ENCODE assay signal across 19 cellular contexts in genomic region chr6:105364243-105364642, GRCh38. TPM values are rescaled to one million over a fixed set of nuclear protein-coding genes. Genes with fewer than 3 reads are reported as not detected.
A peak's percentile ranks its signal among the peaks of the same experiment; 100 is the strongest.
DNase-seq lines count a peak whose midpoint lies in the region; ATAC-seq, FAIRE-seq and TF ChIP-seq lines count a peak whose summit lies in the region.
"Had no signal": no experiment of that assay in that cellular context is flagged by ENCODE, and none has a peak within 500 bp of the region (broad histone marks: within the 10 kb centered on the region; RNA-seq: fewer than 3 reads in every experiment).

No MANE protein-coding gene starts in this region.

- no TSS peak for BruUV-seq in endothelial cell of umbilical vein (replicated peaks; lab: Mats Ljungman, UMichigan)

- peaks cover 15% of the 10 kb centered on the region for H3K4me1 Mint-ChIP-seq in T-helper 17 cell

- intact Hi-C loops in endothelial cell of umbilical vein (cut with micrococcal nuclease) (loop anchor here (5.0 kb wide), 1 partner anchor 227 kb away; a partner anchor contains a TSS), spleen (cut with DNase I; ENCODE audit: low total_unique reads) (no loop called here)

- H3K4me3 ChIP-seq in endothelial cell of umbilical vein (replicated peaks in 1 of 3; ENCODE audit: insufficient read depth in 1 of 3, low read depth in 1 of 3, low read length in 3 of 3) (no peak overlapping the region), spleen (no peak overlapping the region)
- H3K4me3 ChIP-seq: cardiac muscle cell, left ventricle myocardium inferior, SJCRH30 had no signal

- ATAC-seq in T-helper 17 cell = no peak
- ATAC-seq: activated CD8-positive, alpha-beta memory T cell treated with anti-CD3 and anti-CD28 coated beads, Interleukin-2, amount 10 ng/mL, durations not matched to agents 7 days and 5 days; naive thymus-derived CD8-positive, alpha-beta T cell; sciatic nerve; stimulated activated naive CD8-positive, alpha-beta T cell treated with anti-CD3 and anti-CD28 coated beads, Interleukin-15, Interleukin-2, amounts not matched to agents 100 U/mL and 50 U/mL, for 24 hours had no signal

- no peak for TF ChIP-seq POLR2A in endothelial cell of umbilical vein (IDR thresholded peaks at IDR 0.05; ENCODE audit: low read depth, low read length)
- TF ChIP-seq POLR2A in spleen (IDR thresholded peaks at IDR 0.05) = no peak

- POLR2A ChIA-PET in endothelial cell of umbilical vein (lab: Charles Lee) = interaction anchor here (1.1 kb wide), 1 partner anchor 10 kb away, joined by 3 read pairs; no protein-coding TSS in a partner anchor

- no peak overlapping the region for H3K9ac ChIP-seq in endothelial cell of umbilical vein (replicated peaks; ENCODE audit: extremely low read depth, insufficient read depth, low read length)

- H3K4me1 ChIP-seq in endothelial cell of umbilical vein (ENCODE audit: control insufficient read depth, extremely low read depth, insufficient read depth, low read length) = peaks cover 20% of the 10 kb centered on the region
- H3K4me1 ChIP-seq in spleen = peaks cover 0 to 15% (median 2%) of the 10 kb centered on the region in 6 donors

- no peaks in the 10 kb centered on the region for H3K79me2 ChIP-seq in endothelial cell of umbilical vein (ENCODE audit: control insufficient read depth, insufficient read depth, low read length)

- CTCF ChIA-PET in endothelial cell of umbilical vein (lab: Charles Lee) = interaction anchor here (1.0 to 7.0 kb wide), 17 partner anchors 9 to 287 kb away, joined by 3 to 160 read pairs (median 9); partner anchors contain the start of gene PREP

- whole genome bisulfite sequencing in spleen, 5 donors = 62 to 83% (median 70%) methylated on average over 11 of the region's 11 CpGs

- no peaks in the 10 kb centered on the region for H3K9me1 ChIP-seq in endothelial cell of umbilical vein (replicated peaks; ENCODE audit: control insufficient read depth, extremely low read depth, insufficient read depth, low read length)

- dilution Hi-C loops in endothelial cell of umbilical vein (cut with MboI; ENCODE audit: extremely low pct_ligation_motif_present, low sequenced_read_pairs) = no loop called here

- TF ChIP-seq CTCF in endothelial cell of umbilical vein (IDR thresholded peaks at IDR 0.05; ENCODE audit: extremely low read depth in 1 of 2, insufficient read depth in 1 of 2, low read depth in 1 of 2, low read length in 2 of 2) = no peak
- TF ChIP-seq CTCF in spleen (IDR thresholded peaks at IDR 0.05 in 8 of 11, conservative IDR thresholded peaks at IDR 0.05 in 3 of 11) = no peak

- H4K20me1 ChIP-seq in endothelial cell of umbilical vein (replicated peaks; ENCODE audit: control insufficient read depth, extremely low read depth, insufficient read depth, low read length) = no peaks in the 10 kb centered on the region

- DNase-seq in COLO829 (ENCODE audit: low spot score) (peak; percentile 40), T-helper 17 cell (no peak), endothelial cell of umbilical vein (ENCODE audit: low read depth, low spot score) (peak; percentile 18), occipital lobe (lab: John Stamatoyannopoulos, UW) (peak; percentile 54), AG08395 (ENCODE audit: low spot score) (no peak), spleen (no peak), amniotic stem cell (lab: John Stamatoyannopoulos, UW) (no peak), iPS-NIHi11 (ENCODE audit: low spot score) (no peak)
- DNase-seq: activated CD8-positive, alpha-beta memory T cell treated with anti-CD3 and anti-CD28 coated beads, Interleukin-2, amount 10 ng/mL, durations not matched to agents 7 days and 5 days; activated naive CD4-positive, alpha-beta T cell; GOT3; hippocampal formation; left ventricle myocardium inferior; naive thymus-derived CD8-positive, alpha-beta T cell; SJCRH30; stimulated activated naive CD8-positive, alpha-beta T cell treated with anti-CD3 and anti-CD28 coated beads, Interleukin-15, Interleukin-2, amounts not matched to agents 100 U/mL and 50 U/mL, for 24 hours had no signal

- no peaks in the 10 kb centered on the region for H3K27me3 Mint-ChIP-seq in T-helper 17 cell
- H3K27me3 Mint-ChIP-seq: activated CD8-positive, alpha-beta memory T cell treated with anti-CD3 and anti-CD28 coated beads, Interleukin-2, amount 10 ng/mL, durations not matched to agents 7 days and 5 days; naive thymus-derived CD8-positive, alpha-beta T cell had no signal

- H3K9me3 ChIP-seq in T-helper 17 cell (ENCODE audit: control insufficient read depth, low read length, poor library complexity, severe bottlenecking) = no peaks in the 10 kb centered on the region
- H3K9me3 ChIP-seq in endothelial cell of umbilical vein (replicated peaks; ENCODE audit: control insufficient read depth, insufficient read depth, low read length) = no peaks in the 10 kb centered on the region
- no peaks in the 10 kb centered on the region for H3K9me3 ChIP-seq in spleen
- H3K9me3 ChIP-seq: left ventricle myocardium inferior, SJCRH30 had no signal

- H3K4me2 ChIP-seq in endothelial cell of umbilical vein (ENCODE audit: insufficient read depth, low read length) = peak overlapping the region; percentile 3

- no peak overlapping the region for H2AFZ ChIP-seq in endothelial cell of umbilical vein (ENCODE audit: low read depth, low read length)

- peak overlapping the region; percentile 73 for H3K27ac Mint-ChIP-seq in T-helper 17 cell
- H3K27ac Mint-ChIP-seq: activated CD8-positive, alpha-beta memory T cell treated with anti-CD3 and anti-CD28 coated beads, Interleukin-2, amount 10 ng/mL, durations not matched to agents 7 days and 5 days had no signal

- peak; percentile 18 for FAIRE-seq in endothelial cell of umbilical vein (lab: Jason Lieb, UNC)

- H3K36me3 Mint-ChIP-seq in T-helper 17 cell (ENCODE audit: low read depth) = peaks cover 7% of the 10 kb centered on the region

- H3K27me3 ChIP-seq in endothelial cell of umbilical vein (ENCODE audit: control insufficient read depth in 2 of 2, insufficient read depth in 2 of 2, low read length in 2 of 2) (no peaks in the 10 kb centered on the region), spleen (replicated peaks in 1 of 7) (no peaks in the 10 kb centered on the region)
- H3K27me3 ChIP-seq: cardiac muscle cell, SJCRH30 had no signal

- peaks cover 2 to 5% of the 10 kb centered on the region in 2 experiments for H3K36me3 ChIP-seq in endothelial cell of umbilical vein (ENCODE audit: control insufficient read depth in 2 of 2, extremely low read depth in 1 of 2, insufficient read depth in 2 of 2, low read length in 2 of 2)
- H3K36me3 ChIP-seq in spleen = peaks cover 0 to 98% (median 24%) of the 10 kb centered on the region in 6 donors

- H3K27ac ChIP-seq in endothelial cell of umbilical vein (ENCODE audit: insufficient read depth, low read depth, low read length) = no peak overlapping the region
- no peak overlapping the region for H3K27ac ChIP-seq in spleen
- H3K27ac ChIP-seq: cardiac muscle cell, left ventricle myocardium inferior, VCaP had no signal

- H3K4me3 Mint-ChIP-seq in T-helper 17 cell = no peak overlapping the region
- H3K4me3 Mint-ChIP-seq: activated CD8-positive, alpha-beta memory T cell treated with anti-CD3 and anti-CD28 coated beads, Interleukin-2, amount 10 ng/mL, durations not matched to agents 7 days and 5 days; naive thymus-derived CD8-positive, alpha-beta T cell had no signal

TF ChIP-seq in endothelial cell of umbilical vein, 7 proteins besides CTCF, POLR2A, EP300 and RAD21:
- TF ChIP-seq GATA2 (IDR thresholded peaks at IDR 0.05; ENCODE audit: insufficient read depth, insufficient read length, low read depth, low read length) (no peak), EZH2 (IDR thresholded peaks at IDR 0.05; ENCODE audit: borderline replicate concordance, low read depth, low read length, severe bottlenecking) (no peak), POLR2AphosphoS5 (IDR thresholded peaks at IDR 0.05; ENCODE audit: insufficient read depth, low read depth, low read length) (no peak), MYC (IDR thresholded peaks at IDR 0.05; ENCODE audit: low read depth, low read length) (no peak), FOS (IDR thresholded peaks at IDR 0.05; ENCODE audit: borderline replicate concordance, insufficient read depth, low read length) (no peak), MAX (IDR thresholded peaks at IDR 0.05; ENCODE audit: insufficient read depth, insufficient read length) (no peak), JUN (IDR thresholded peaks at IDR 0.05; ENCODE audit: borderline replicate concordance, insufficient read depth, insufficient read length, low read depth) (no peak)

RNA-seq across cellular contexts. Expression of gene PREP, which starts 38.6 kb away (rescaled TPM):
- total RNA-seq in T-helper 17 cell = 10 to 100 TPM; 26.2 to 27.8 TPM
- 37.7 and 40.7 TPM in 2 replicates for total RNA-seq in endothelial cell of umbilical vein
- polyA plus RNA-seq in endothelial cell of umbilical vein = 11.9 and 17.2 TPM in 2 replicates
- 20.4 and 21.1 TPM in 2 replicates for polyA plus RNA-seq in endothelial cell of umbilical vein (2011; cell fraction: cytosol; rRNA removed)
- polyA plus RNA-seq in endothelial cell of umbilical vein (2011; cell fraction: nucleus; rRNA removed) = 29.1 and 29.4 TPM in 2 replicates
- polyA plus RNA-seq in endothelial cell of umbilical vein (2012) = 33.7 and 42.4 TPM in 2 replicates
- 29.3 and 30.3 TPM in 2 replicates for polyA minus RNA-seq in endothelial cell of umbilical vein
- polyA minus RNA-seq in endothelial cell of umbilical vein (2011; cell fraction: cytosol; rRNA and poly(A)+ RNA removed) = 9.0 TPM
- polyA minus RNA-seq in endothelial cell of umbilical vein (2011; cell fraction: nucleus; rRNA and poly(A)+ RNA removed) = 36.1 and 42.4 TPM in 2 replicates
- total RNA-seq in occipital lobe = 25.7 TPM
- total RNA-seq in spleen = 10 to 100 TPM; 17.4 to 22.9 (median 20.3) TPM
- polyA plus RNA-seq in spleen = 10 to 100 TPM in 2 of 3 donors, 1 to 10 TPM in 1; 9.8 to 13.2 (median 13.1) TPM

Comparison
In these comparisons a context has a peak if more than half of its experiments do, and no peak if none do; other contexts are left out.
1. DNase-seq: peak in COLO829 (single experiment), endothelial cell of umbilical vein (single experiment) and occipital lobe (single experiment); none in T-helper 17 cell (0 of 3), AG08395 (single experiment), spleen (single experiment), amniotic stem cell (single experiment) and iPS-NIHi11 (single experiment).